In genomic region chr1:156460525-156460924, GRCh38 we compare ENCODE assay signal across 18 cellular contexts. TPM values are rescaled to one million over a fixed set of nuclear protein-coding genes. Genes with fewer than 3 reads are reported as not detected.
DNase-seq lines count a peak whose midpoint lies in the region; ATAC-seq and TF ChIP-seq lines count a peak whose summit lies in the region.
"Had no signal": no experiment of that assay in that cellular context is flagged by ENCODE, and none has a peak within 500 bp of the region (broad histone marks: within the 10 kb centered on the region; RNA-seq: fewer than 3 reads in every experiment).

No MANE protein-coding gene starts in this region.

- H3K27ac Mint-ChIP-seq in naive thymus-derived CD8-positive, alpha-beta T cell = peak overlapping the region in 9 of 10 donors; percentile 12 to 89 (median 43)
- H3K27ac Mint-ChIP-seq: activated CD8-positive, alpha-beta T cell treated with anti-CD3 and anti-CD28 coated beads, Interleukin-2, amount 10 ng/mL, durations not matched to agents 7 days and 5 days; nephron progenitor cell had no signal

- H3K36me3 Mint-ChIP-seq in naive thymus-derived CD8-positive, alpha-beta T cell = peaks cover 0 to 9% (median 0%) of the 10 kb centered on the region in 3 donors

- no peak overlapping the region for H3K4me3 ChIP-seq in breast epithelium
- no peak overlapping the region for H3K4me3 ChIP-seq in upper lobe of left lung
- H3K4me3 ChIP-seq: lower lobe of right lung, spleen had no signal

- H3K27ac ChIP-seq in 22Rv1 = peak overlapping the region; percentile 100
- H3K27ac ChIP-seq in breast epithelium = peak overlapping the region; percentile 35 to 81
- H3K27ac ChIP-seq in upper lobe of left lung = peak overlapping the region in 1 of 4 donors; percentile 30
- H3K27ac ChIP-seq: lower lobe of right lung, WERI-Rb-1 had no signal

- TF ChIP-seq POLR2A in breast epithelium (IDR thresholded peaks at IDR 0.05) (no peak), upper lobe of left lung (IDR thresholded peaks at IDR 0.05) (no peak)

- no peak for ATAC-seq in naive thymus-derived CD8-positive, alpha-beta T cell
- ATAC-seq in upper lobe of left lung (ENCODE audit: low FRiP score in 2 of 2) (no peak), HG03460 (IDR thresholded peaks at IDR 0.05; ENCODE audit: unreplicated experiment) (no peak)
- ATAC-seq: activated CD8-positive, alpha-beta T cell treated with anti-CD3 and anti-CD28 coated beads, Interleukin-2, amount 10 ng/mL, durations not matched to agents 7 days and 5 days; lower lobe of right lung had no signal

- H3K36me3 ChIP-seq in breast epithelium (no peaks in the 10 kb centered on the region), upper lobe of left lung (peaks cover 0 to 10% (median 2%) of the 10 kb centered on the region in 4 donors)

- no peak for TF ChIP-seq EP300 in upper lobe of left lung (IDR thresholded peaks at IDR 0.05)

- no peak overlapping the region for H3K4me3 Mint-ChIP-seq in naive thymus-derived CD8-positive, alpha-beta T cell
- H3K4me3 Mint-ChIP-seq: activated CD8-positive, alpha-beta T cell treated with anti-CD3 and anti-CD28 coated beads, Interleukin-2, amount 10 ng/mL, durations not matched to agents 7 days and 5 days; nephron progenitor cell had no signal

- intact Hi-C loops in breast epithelium (cut with DNase I; ENCODE audit: low total_unique reads) = loop anchor here (5.0 kb wide), 1 partner anchor 37 kb away; no protein-coding TSS in a partner anchor

- DNase-seq in CMK (ENCODE audit: low read depth) = peak; percentile 84
- DNase-seq in breast epithelium (ENCODE audit: low spot score in 2 of 2) = no peak
- DNase-seq in naive thymus-derived CD8-positive, alpha-beta T cell = no peak
- no peak for DNase-seq in stimulated activated CD4-positive, alpha-beta T cell treated with anti-CD3 and anti-CD28 coated beads, Interleukin-15, amount 100 ng/mL, for 24 hours
- no peak for DNase-seq in upper lobe of left lung
- no peak for DNase-seq in dedifferentiated amniotic fluid mesenchymal stem cell (ENCODE audit: extremely low spot score)
- DNase-seq: activated CD8-positive, alpha-beta T cell treated with anti-CD3 and anti-CD28 coated beads, Interleukin-2, amount 10 ng/mL, durations not matched to agents 7 days and 5 days; activated T-cell treated with anti-CD3 and anti-CD28 coated beads, Interleukin-2, amount 50 U/mL, for 48 hours; lower lobe of right lung; NCI-H187 treated with DMSO at 0.1 percent for 48 hours; NCI-H446; nephron progenitor cell; spleen; SW 1271; WERI-Rb-1 had no signal

- H3K27me3 Mint-ChIP-seq in naive thymus-derived CD8-positive, alpha-beta T cell = no peaks in the 10 kb centered on the region
- H3K27me3 Mint-ChIP-seq: type B pancreatic cell had no signal

- WGBS in upper lobe of left lung, 2 donors = 93 to 100% methylated on average over 1 of the region's 1 CpG

- POLR2A ChIA-PET in naive thymus-derived CD8-positive, alpha-beta T cell (lab: Charles Lee) = interaction anchor here (0.6 to 2.6 kb wide), 2 partner anchors 40 to 609 kb away, joined by 5 to 12 read pairs; partner anchors contain the start of gene MEF2D

- H3K4me1 ChIP-seq in breast epithelium (peaks cover 7 to 19% of the 10 kb centered on the region in 2 donors), upper lobe of left lung (peaks cover 19 to 39% (median 30%) of the 10 kb centered on the region in 4 donors)

- peaks cover 25 to 40% (median 32%) of the 10 kb centered on the region in 4 donors for H3K4me1 Mint-ChIP-seq in naive thymus-derived CD8-positive, alpha-beta T cell

- H3K9me3 Mint-ChIP-seq in naive thymus-derived CD8-positive, alpha-beta T cell = no peaks in the 10 kb centered on the region
- H3K9me3 Mint-ChIP-seq: nephron progenitor cell, type B pancreatic cell had no signal

- no peak for TF ChIP-seq CTCF in 22Rv1 (IDR thresholded peaks at IDR 0.05)
- TF ChIP-seq CTCF in breast epithelium (IDR thresholded peaks at IDR 0.05) = no peak
- no peak for TF ChIP-seq CTCF in upper lobe of left lung (IDR thresholded peaks at IDR 0.05)

- H3K27me3 ChIP-seq in breast epithelium = no peaks in the 10 kb centered on the region
- H3K27me3 ChIP-seq in upper lobe of left lung = no peaks in the 10 kb centered on the region
- H3K27me3 ChIP-seq: spleen had no signal

- H3K9me3 ChIP-seq in breast epithelium = no peaks in the 10 kb centered on the region
- no peaks in the 10 kb centered on the region for H3K9me3 ChIP-seq in upper lobe of left lung
- H3K9me3 ChIP-seq: lower lobe of right lung, spleen had no signal

RNA-seq across cellular contexts. Expression of gene MEF2D, which starts 40.0 kb away (rescaled TPM):
- total RNA-seq in breast epithelium = 10 to 100 TPM; 25.8 to 34.9 (median 32.1) TPM
- 10 to 100 TPM; 69.4 to 73.2 TPM for total RNA-seq in naive thymus-derived CD8-positive, alpha-beta T cell
- polyA plus RNA-seq in naive thymus-derived CD8-positive, alpha-beta T cell = 10 to 100 TPM in 1 of 3 donors, 1 to 10 TPM in 2; 6.4 to 12.6 (median 6.7) TPM
- total RNA-seq in upper lobe of left lung = 100 to 1,000 TPM in 2 of 6 donors, 10 to 100 TPM in 4; 42.7 to 146 (median 58.7) TPM
